36 cellular contexts compared by ENCODE assay signal in the genomic region with DNA sequence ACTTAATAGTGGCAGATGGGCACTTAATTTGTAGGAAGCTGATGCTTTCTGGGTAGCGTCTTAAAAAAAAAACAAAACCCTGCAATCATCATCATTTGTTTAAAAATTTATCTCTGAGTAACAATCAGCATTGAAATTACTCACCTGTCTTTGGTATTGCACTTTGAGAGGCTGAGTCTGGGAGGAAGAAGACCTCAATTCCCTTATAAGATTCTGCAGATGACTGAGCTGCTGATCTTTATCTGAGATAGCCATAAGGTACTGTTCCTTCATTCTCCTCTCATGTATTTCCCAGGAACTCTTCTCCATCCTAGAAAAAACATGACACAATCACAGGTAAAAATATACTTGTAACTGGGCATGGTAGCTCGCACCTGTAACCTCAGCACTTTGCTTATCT.
"Had no signal": no experiment of that assay in that cellular context is flagged by ENCODE, and none has a peak within 500 bp of the region (broad histone marks: within the 10 kb centered on the region; RNA-seq: fewer than 3 reads in every experiment).

No MANE protein-coding gene starts in this region.

- H3K4me3 ChIP-seq: ascending aorta, cardiac muscle cell had no signal

- H3K4me3 Mint-ChIP-seq: activated B cell treated with CpG ODN at 0.5 μM for 24 hours; activated CD4-positive, alpha-beta memory T cell treated with anti-CD3 and anti-CD28 coated beads for 36 hours; activated CD4-positive, alpha-beta T cell treated with anti-CD3 and anti-CD28 coated beads, Interleukin-2, amount 10 ng/mL, durations not matched to agents 24 days and 14 days; activated CD8-positive, alpha-beta T cell treated with anti-CD3 and anti-CD28 coated beads for 36 hours; activated naive CD4-positive, alpha-beta T cell treated with anti-CD3 and anti-CD28 coated beads, Interleukin-2, amount 10 ng/mL, durations not matched to agents 7 days and 5 days; activated naive CD4-positive, alpha-beta T cell treated with anti-CD3 and anti-CD28 coated beads, Interleukin-2, amount 50 U/mL, for 24 hours; activated naive CD8-positive, alpha-beta T cell; activated naive CD8-positive, alpha-beta T cell treated with anti-CD3 and anti-CD28 coated beads, Interleukin-2, amount 10 ng/mL, durations not matched to agents 7 days and 5 days; activated naive CD8-positive, alpha-beta T cell treated with anti-CD3 and anti-CD28 coated beads, Interleukin-2, amount 50 U/mL, for 24 hours; activated T-cell treated with anti-CD3 and anti-CD28 coated beads, Interleukin-2, amount 50 U/mL, for 4 hours; activated T-cell treated with anti-CD3 and anti-CD28 coated beads, Interleukin-2, amount 50 U/mL, for 72 hours; activated T-helper 1 cell treated with anti-CD3 and anti-CD28 coated beads, Interleukin-12 subunit alpha, Interleukin-12 subunit beta, Interleukin-2, Interleukin-4 antibody, amounts not matched to agents 30 ng/mL and 10 ng/mL and 1 ng/mL, durations not matched to agents 14 hours and 24 hours and 36 hours; activated T-helper 17 cell treated with anti-CD3 and anti-CD28 coated beads, Interleukin-2, amount 50 U/mL, for 72 hours; brain; T-helper 1 cell treated with Interleukin-12 subunit alpha and Interleukin-12 subunit beta and Interleukin-4 antibody, amounts not matched to agents 30 μg/mL and 1 μg/mL, for 36 hours; T-helper 2 cell treated with Interferon-gamma antibody and Interleukin-4, amounts not matched to agents 5 μg/mL and 100 μg/mL, for 36 hours had no signal

- H3K4me1 ChIP-seq: ascending aorta had no signal

- H3K27me3 ChIP-seq: ascending aorta, cardiac muscle cell had no signal

- H3K4me1 Mint-ChIP-seq: activated B cell treated with CpG ODN at 0.5 μM for 24 hours; activated CD4-positive, alpha-beta T cell treated with anti-CD3 and anti-CD28 coated beads, Interleukin-2, amount 10 ng/mL, durations not matched to agents 24 days and 14 days; activated naive CD4-positive, alpha-beta T cell treated with anti-CD3 and anti-CD28 coated beads, Interleukin-2, amount 10 ng/mL, durations not matched to agents 7 days and 5 days; activated naive CD4-positive, alpha-beta T cell treated with anti-CD3 and anti-CD28 coated beads, Interleukin-2, amount 50 U/mL, for 24 hours; activated naive CD8-positive, alpha-beta T cell treated with anti-CD3 and anti-CD28 coated beads, Interleukin-2, amount 10 ng/mL, durations not matched to agents 7 days and 5 days; activated naive CD8-positive, alpha-beta T cell treated with anti-CD3 and anti-CD28 coated beads, Interleukin-2, amount 50 U/mL, for 24 hours; activated T-helper 17 cell treated with anti-CD3 and anti-CD28 coated beads, Interleukin-2, amount 50 U/mL, for 72 hours; brain had no signal

- H3K27me3 Mint-ChIP-seq: activated B cell treated with CpG ODN at 0.5 μM for 24 hours; activated CD4-positive, alpha-beta memory T cell treated with anti-CD3 and anti-CD28 coated beads for 36 hours; activated CD4-positive, alpha-beta T cell treated with anti-CD3 and anti-CD28 coated beads, Interleukin-2, amount 10 ng/mL, durations not matched to agents 24 days and 14 days; activated CD8-positive, alpha-beta T cell treated with anti-CD3 and anti-CD28 coated beads for 36 hours; activated naive CD4-positive, alpha-beta T cell treated with anti-CD3 and anti-CD28 coated beads, Interleukin-2, amount 10 ng/mL, durations not matched to agents 7 days and 5 days; activated naive CD4-positive, alpha-beta T cell treated with anti-CD3 and anti-CD28 coated beads, Interleukin-2, amount 50 U/mL, for 24 hours; activated naive CD8-positive, alpha-beta T cell; activated naive CD8-positive, alpha-beta T cell treated with anti-CD3 and anti-CD28 coated beads, Interleukin-2, amount 10 ng/mL, durations not matched to agents 7 days and 5 days; activated naive CD8-positive, alpha-beta T cell treated with anti-CD3 and anti-CD28 coated beads, Interleukin-2, amount 50 U/mL, for 24 hours; activated T-helper 17 cell treated with anti-CD3 and anti-CD28 coated beads, Interleukin-2, amount 50 U/mL, for 72 hours; brain had no signal

- FAIRE-seq: bronchial epithelial cell, TTC549 had no signal

- H3K9me3 Mint-ChIP-seq: activated B cell treated with CpG ODN at 0.5 μM for 24 hours; activated CD4-positive, alpha-beta memory T cell treated with anti-CD3 and anti-CD28 coated beads for 36 hours; activated CD4-positive, alpha-beta T cell treated with anti-CD3 and anti-CD28 coated beads, Interleukin-2, amount 10 ng/mL, durations not matched to agents 24 days and 14 days; activated CD8-positive, alpha-beta T cell treated with anti-CD3 and anti-CD28 coated beads for 36 hours; activated naive CD4-positive, alpha-beta T cell treated with anti-CD3 and anti-CD28 coated beads, Interleukin-2, amount 10 ng/mL, durations not matched to agents 7 days and 5 days; activated naive CD4-positive, alpha-beta T cell treated with anti-CD3 and anti-CD28 coated beads, Interleukin-2, amount 50 U/mL, for 24 hours; activated naive CD8-positive, alpha-beta T cell treated with anti-CD3 and anti-CD28 coated beads, Interleukin-2, amount 10 ng/mL, durations not matched to agents 7 days and 5 days; activated naive CD8-positive, alpha-beta T cell treated with anti-CD3 and anti-CD28 coated beads, Interleukin-2, amount 50 U/mL, for 24 hours; activated T-cell treated with anti-CD3 and anti-CD28 coated beads, Interleukin-2, amount 50 U/mL, for 4 hours; activated T-cell treated with anti-CD3 and anti-CD28 coated beads, Interleukin-2, amount 50 U/mL, for 72 hours; activated T-helper 1 cell treated with anti-CD3 and anti-CD28 coated beads, Interleukin-12 subunit alpha, Interleukin-12 subunit beta, Interleukin-2, Interleukin-4 antibody, amounts not matched to agents 30 ng/mL and 10 ng/mL and 1 ng/mL, durations not matched to agents 14 hours and 24 hours and 36 hours; activated T-helper 17 cell treated with anti-CD3 and anti-CD28 coated beads, Interleukin-2, amount 50 U/mL, for 72 hours; brain; T-helper 1 cell treated with Interleukin-12 subunit alpha and Interleukin-12 subunit beta and Interleukin-4 antibody, amounts not matched to agents 30 μg/mL and 1 μg/mL, for 36 hours; T-helper 2 cell treated with Interferon-gamma antibody and Interleukin-4, amounts not matched to agents 5 μg/mL and 100 μg/mL, for 36 hours had no signal

- H3K27ac ChIP-seq: ascending aorta, cardiac muscle cell, VCaP had no signal

- H3K27ac Mint-ChIP-seq: activated B cell treated with CpG ODN at 0.5 μM for 24 hours; activated CD4-positive, alpha-beta memory T cell treated with anti-CD3 and anti-CD28 coated beads for 36 hours; activated CD4-positive, alpha-beta T cell treated with anti-CD3 and anti-CD28 coated beads, Interleukin-2, amount 10 ng/mL, durations not matched to agents 24 days and 14 days; activated CD8-positive, alpha-beta T cell treated with anti-CD3 and anti-CD28 coated beads for 36 hours; activated naive CD4-positive, alpha-beta T cell treated with anti-CD3 and anti-CD28 coated beads, Interleukin-2, amount 10 ng/mL, durations not matched to agents 7 days and 5 days; activated naive CD4-positive, alpha-beta T cell treated with anti-CD3 and anti-CD28 coated beads, Interleukin-2, amount 50 U/mL, for 24 hours; activated naive CD8-positive, alpha-beta T cell; activated naive CD8-positive, alpha-beta T cell treated with anti-CD3 and anti-CD28 coated beads, Interleukin-2, amount 10 ng/mL, durations not matched to agents 7 days and 5 days; activated naive CD8-positive, alpha-beta T cell treated with anti-CD3 and anti-CD28 coated beads, Interleukin-2, amount 50 U/mL, for 24 hours; activated T-cell treated with anti-CD3 and anti-CD28 coated beads, Interleukin-2, amount 50 U/mL, for 72 hours; activated T-helper 1 cell treated with anti-CD3 and anti-CD28 coated beads, Interleukin-12 subunit alpha, Interleukin-12 subunit beta, Interleukin-2, Interleukin-4 antibody, amounts not matched to agents 30 ng/mL and 10 ng/mL and 1 ng/mL, durations not matched to agents 14 hours and 24 hours and 36 hours; activated T-helper 17 cell treated with anti-CD3 and anti-CD28 coated beads, Interleukin-2, amount 50 U/mL, for 72 hours; T-helper 1 cell treated with Interleukin-12 subunit alpha and Interleukin-12 subunit beta and Interleukin-4 antibody, amounts not matched to agents 30 μg/mL and 1 μg/mL, for 36 hours; T-helper 2 cell treated with Interferon-gamma antibody and Interleukin-4, amounts not matched to agents 5 μg/mL and 100 μg/mL, for 36 hours had no signal

- H3K9me3 ChIP-seq: ascending aorta had no signal

- DNase-seq: activated B cell treated with CpG ODN at 0.5 μM for 24 hours; activated CD4-positive, alpha-beta memory T cell treated with anti-CD3 and anti-CD28 coated beads for 36 hours; activated CD4-positive, alpha-beta T cell treated with anti-CD3 and anti-CD28 coated beads for 4 hours; activated CD4-positive, alpha-beta T cell treated with anti-CD3 and anti-CD28 coated beads, Interleukin-2, amount 10 ng/mL, durations not matched to agents 24 days and 14 days; activated CD4-positive, alpha-beta T cell treated with anti-CD3 and anti-CD28 coated beads, Interleukin-2, amount 50 U/mL, for 1 hour; activated CD4-positive, alpha-beta T cell treated with anti-CD3 and anti-CD28 coated beads, Interleukin-2, amount 50 U/mL, for 4 hours; activated CD4-positive, CD25-positive, alpha-beta regulatory T cell treated with anti-CD3 and anti-CD28 coated beads, Interleukin-2, amount 50 U/mL, for 72 hours; activated CD8-positive, alpha-beta memory T cell treated with anti-CD3 and anti-CD28 coated beads, Interleukin-2, amount 50 U/mL, for 4 hours; activated CD8-positive, alpha-beta T cell treated with anti-CD3 and anti-CD28 coated beads for 36 hours; activated effector memory CD4-positive, alpha-beta T cell treated with Interleukin-2 at 50 U/mL for 16 hours; activated gamma-delta T cell; activated naive CD4-positive, alpha-beta T cell treated with anti-CD3 and anti-CD28 coated beads, Interleukin-2, amount 10 ng/mL, durations not matched to agents 7 days and 5 days; activated naive CD4-positive, alpha-beta T cell treated with Interleukin-2 at 50 U/mL for 16 hours; activated naive CD8-positive, alpha-beta T cell treated with anti-CD3 and anti-CD28 coated beads, Interleukin-2, amount 10 ng/mL, durations not matched to agents 7 days and 5 days; activated naive CD8-positive, alpha-beta T cell treated with anti-CD3 and anti-CD28 coated beads, Interleukin-2, amount 50 U/mL, for 24 hours; activated T-cell treated with anti-CD3 and anti-CD28 coated beads for 4 hours; activated T-cell treated with anti-CD3 and anti-CD28 coated beads, Interleukin-2, amount 50 U/mL, for 1 hour; activated T-cell treated with anti-CD3 and anti-CD28 coated beads, Interleukin-2, amount 50 U/mL, for 4 hours; activated T-cell treated with anti-CD3 and anti-CD28 coated beads, Interleukin-2, amount 50 U/mL, for 72 hours; amygdala; anterior cingulate cortex; central memory CD4-positive, alpha-beta T cell; T-helper 1 cell; T-helper 9 cell had no signal

- ATAC-seq: activated CD8-positive, alpha-beta T cell treated with anti-CD3 and anti-CD28 coated beads for 36 hours; activated naive CD8-positive, alpha-beta T cell treated with anti-CD3 and anti-CD28 coated beads, Interleukin-2, amount 50 U/mL, for 24 hours; activated T-cell treated with anti-CD3 and anti-CD28 coated beads, Interleukin-2, amount 50 U/mL, for 4 hours; activated T-cell treated with anti-CD3 and anti-CD28 coated beads, Interleukin-2, amount 50 U/mL, for 72 hours; activated T-helper 17 cell treated with anti-CD3 and anti-CD28 coated beads, Interleukin-2, amount 50 U/mL, for 72 hours had no signal
